In genomic region chr7:71348751-71349415, GRCh38 we compare ENCODE assay signal across 1 cellular context.
TF ChIP-seq lines count a peak whose summit lies in the region.

No MANE protein-coding gene starts in this region.

TF ChIP-seq in H1, 55 proteins besides CTCF, POLR2A, EP300 and RAD21:
- TF ChIP-seq USF2 (IDR thresholded peaks at IDR 0.05; ENCODE audit: low read length): no peak
- TF ChIP-seq SUZ12 (IDR thresholded peaks at IDR 0.05; ENCODE audit: low read length): no peak
- TF ChIP-seq EZH2 (IDR thresholded peaks at IDR 0.05; ENCODE audit: low read depth, low read length, severe bottlenecking): no peak
- TF ChIP-seq NANOG (IDR thresholded peaks at IDR 0.05; ENCODE audit: insufficient read depth, low read depth, low read length, poor library complexity, severe bottlenecking): no peak
- TF ChIP-seq POU5F1 (IDR thresholded peaks at IDR 0.05; ENCODE audit: low read depth, low read length): no peak
- TF ChIP-seq BCL11A (IDR thresholded peaks at IDR 0.05; ENCODE audit: low read depth in 2 of 2, low read length in 2 of 2): no peak
- TF ChIP-seq ATF2 (IDR thresholded peaks at IDR 0.05; ENCODE audit: low read length): no peak
TF ChIP-seq in H1: peak in this region for 0.
